In the genomic region with DNA sequence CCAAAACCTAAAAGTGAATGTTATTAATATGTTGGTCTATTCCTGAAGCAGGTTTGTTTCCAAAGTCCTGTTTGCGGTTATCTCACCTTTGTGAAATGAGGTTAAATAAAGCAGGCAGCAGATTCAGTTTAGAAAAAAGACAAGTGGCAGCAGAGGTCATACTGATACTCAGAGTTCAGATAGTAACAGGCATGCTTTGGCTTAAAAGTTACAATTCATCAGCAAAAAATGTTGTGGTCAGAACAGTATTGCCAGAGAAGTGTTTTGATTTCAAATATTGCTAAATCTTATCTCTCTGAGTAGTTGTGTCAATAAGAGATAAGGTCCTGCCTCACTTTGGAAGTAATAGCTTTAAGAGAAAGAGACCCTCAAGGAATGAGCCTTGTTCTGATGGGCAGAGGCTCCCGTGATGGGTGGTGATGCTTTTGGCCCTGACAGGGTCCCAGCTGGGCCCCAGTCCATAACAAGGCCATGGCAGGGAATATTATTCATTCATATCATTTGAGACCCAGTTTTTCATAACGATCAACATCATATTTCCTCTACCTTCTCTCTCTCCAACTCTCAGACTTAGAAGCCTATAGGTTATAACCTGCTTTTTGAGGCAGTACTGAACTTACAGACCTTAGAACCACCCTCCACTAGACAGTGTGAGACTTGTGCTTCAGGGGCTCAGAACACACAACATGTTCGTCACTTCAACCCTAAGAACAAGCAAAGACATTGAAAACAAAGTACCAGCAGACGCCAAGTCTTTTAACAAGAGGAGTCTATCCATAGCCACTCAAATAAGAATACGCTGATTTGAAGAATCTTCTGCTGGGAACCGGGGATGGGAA, we compare ENCODE assay signal across 1 cellular context.
TF ChIP-seq lines count a peak whose summit lies in the region.

No MANE protein-coding gene starts in this region.

TF ChIP-seq in HepG2, 621 proteins besides CTCF, POLR2A, EP300 and RAD21 (continued from another document and continues in another):
- TF ChIP-seq HDAC1 (CRISPR knock-in tag; IDR thresholded peaks at IDR 0.05) (peak; percentile 57), SP1 (IDR thresholded peaks at IDR 0.05) (no peak), SP1 (CRISPR knock-in tag; IDR thresholded peaks at IDR 0.05) (no peak), ZNF264 (CRISPR knock-in tag; IDR thresholded peaks at IDR 0.05) (no peak), ZFP37 (CRISPR knock-in tag; IDR thresholded peaks at IDR 0.05; ENCODE audit: borderline replicate concordance) (no peak), MXI1 (IDR thresholded peaks at IDR 0.05; ENCODE audit: borderline replicate concordance, low read depth, low read length) (no peak), ZNF563 (CRISPR knock-in tag; IDR thresholded peaks at IDR 0.05) (no peak), RBAK (CRISPR knock-in tag; IDR thresholded peaks at IDR 0.05) (no peak), MEIS2 (CRISPR knock-in tag; IDR thresholded peaks at IDR 0.05) (no peak), ZNF382 (CRISPR knock-in tag; IDR thresholded peaks at IDR 0.05; ENCODE audit: borderline replicate concordance) (no peak), SIN3A (IDR thresholded peaks at IDR 0.05; ENCODE audit: borderline replicate concordance, low read depth, low read length) (no peak), ZMAT3 (CRISPR knock-in tag; conservative IDR thresholded peaks at IDR 0.05) (no peak), NR1H2 (CRISPR knock-in tag; IDR thresholded peaks at IDR 0.05; ENCODE audit: borderline replicate concordance, low read depth) (no peak), ZFP82 (CRISPR knock-in tag; IDR thresholded peaks at IDR 0.05; ENCODE audit: borderline replicate concordance) (no peak), ZFP1 (CRISPR knock-in tag; IDR thresholded peaks at IDR 0.05) (no peak), ZNF207 (IDR thresholded peaks at IDR 0.05; ENCODE audit: borderline replicate concordance) (no peak), CHD4 (IDR thresholded peaks at IDR 0.05; ENCODE audit: borderline replicate concordance, low read length) (0 out of 2 replicates have a peak, but pooled peaks have one; percentile 35), CBX2 (IDR thresholded peaks at IDR 0.05; ENCODE audit: low read depth, low read length) (no peak), CBX2 (CRISPR knock-in tag; IDR thresholded peaks at IDR 0.05; ENCODE audit: low read depth) (no peak), DNMT3B (CRISPR knock-in tag; conservative IDR thresholded peaks at IDR 0.05) (no peak; the same call in 1 of the 2 replicates), NKX3-1 (CRISPR knock-in tag; IDR thresholded peaks at IDR 0.05) (peak; percentile 91), SNAI1 (CRISPR knock-in tag; IDR thresholded peaks at IDR 0.05; ENCODE audit: borderline replicate concordance) (no peak), THAP11 (CRISPR knock-in tag; IDR thresholded peaks at IDR 0.05) (peak; percentile 27; the same call in 1 of the 2 replicates), ZNF607 (CRISPR knock-in tag; IDR thresholded peaks at IDR 0.05; ENCODE audit: borderline replicate concordance) (no peak), NCOA1 (CRISPR knock-in tag; IDR thresholded peaks at IDR 0.05) (no peak), DNMT1 (CRISPR knock-in tag; IDR thresholded peaks at IDR 0.05) (no peak), PAF1 (CRISPR knock-in tag; IDR thresholded peaks at IDR 0.05) (no peak), ZSCAN12 (CRISPR knock-in tag; IDR thresholded peaks at IDR 0.05) (no peak), HNRNPL (IDR thresholded peaks at IDR 0.05; ENCODE audit: low read depth, low read length) (no peak)
- TF ChIP-seq, protein P1, sequence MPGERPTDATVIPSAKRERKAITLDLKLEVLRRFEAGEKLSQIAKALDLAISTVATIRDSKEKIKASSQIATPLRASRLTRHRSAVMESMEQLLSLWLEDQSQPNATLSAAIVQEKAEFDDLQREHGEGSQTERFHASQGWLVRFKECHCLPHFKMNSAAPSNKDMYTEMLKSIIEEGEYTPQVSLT (CRISPR knock-in tag; IDR thresholded peaks at IDR 0.05; ENCODE audit: borderline replicate concordance, low read depth), result no peak
- TF ChIP-seq, protein P2, sequence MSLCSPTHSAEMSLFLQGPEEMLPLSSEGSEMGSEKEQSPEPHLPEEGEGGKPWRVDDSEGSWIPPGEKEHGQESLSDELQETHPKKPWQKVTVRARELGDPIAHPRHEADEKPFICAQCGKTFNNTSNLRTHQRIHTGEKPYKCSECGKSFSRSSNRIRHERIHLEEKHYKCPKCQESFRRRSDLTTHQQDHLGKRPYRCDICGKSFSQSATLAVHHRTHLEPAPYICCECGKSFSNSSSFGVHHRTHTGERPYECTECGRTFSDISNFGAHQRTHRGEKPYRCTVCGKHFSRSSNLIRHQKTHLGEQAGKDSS (CRISPR knock-in tag; IDR thresholded peaks at IDR 0.05; ENCODE audit: borderline replicate concordance, low read depth), result no peak
- TF ChIP-seq, protein P3, sequence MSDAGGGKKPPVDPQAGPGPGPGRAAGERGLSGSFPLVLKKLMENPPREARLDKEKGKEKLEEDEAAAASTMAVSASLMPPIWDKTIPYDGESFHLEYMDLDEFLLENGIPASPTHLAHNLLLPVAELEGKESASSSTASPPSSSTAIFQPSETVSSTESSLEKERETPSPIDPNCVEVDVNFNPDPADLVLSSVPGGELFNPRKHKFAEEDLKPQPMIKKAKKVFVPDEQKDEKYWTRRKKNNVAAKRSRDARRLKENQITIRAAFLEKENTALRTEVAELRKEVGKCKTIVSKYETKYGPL (CRISPR knock-in tag; IDR thresholded peaks at IDR 0.05), result no peak
- TF ChIP-seq, protein P4, sequence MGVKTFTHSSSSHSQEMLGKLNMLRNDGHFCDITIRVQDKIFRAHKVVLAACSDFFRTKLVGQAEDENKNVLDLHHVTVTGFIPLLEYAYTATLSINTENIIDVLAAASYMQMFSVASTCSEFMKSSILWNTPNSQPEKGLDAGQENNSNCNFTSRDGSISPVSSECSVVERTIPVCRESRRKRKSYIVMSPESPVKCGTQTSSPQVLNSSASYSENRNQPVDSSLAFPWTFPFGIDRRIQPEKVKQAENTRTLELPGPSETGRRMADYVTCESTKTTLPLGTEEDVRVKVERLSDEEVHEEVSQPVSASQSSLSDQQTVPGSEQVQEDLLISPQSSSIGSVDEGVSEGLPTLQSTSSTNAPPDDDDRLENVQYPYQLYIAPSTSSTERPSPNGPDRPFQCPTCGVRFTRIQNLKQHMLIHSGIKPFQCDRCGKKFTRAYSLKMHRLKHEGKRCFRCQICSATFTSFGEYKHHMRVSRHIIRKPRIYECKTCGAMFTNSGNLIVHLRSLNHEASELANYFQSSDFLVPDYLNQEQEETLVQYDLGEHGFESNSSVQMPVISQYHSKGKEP (CRISPR knock-in tag; IDR thresholded peaks at IDR 0.05), result no peak
- TF ChIP-seq, protein P5, sequence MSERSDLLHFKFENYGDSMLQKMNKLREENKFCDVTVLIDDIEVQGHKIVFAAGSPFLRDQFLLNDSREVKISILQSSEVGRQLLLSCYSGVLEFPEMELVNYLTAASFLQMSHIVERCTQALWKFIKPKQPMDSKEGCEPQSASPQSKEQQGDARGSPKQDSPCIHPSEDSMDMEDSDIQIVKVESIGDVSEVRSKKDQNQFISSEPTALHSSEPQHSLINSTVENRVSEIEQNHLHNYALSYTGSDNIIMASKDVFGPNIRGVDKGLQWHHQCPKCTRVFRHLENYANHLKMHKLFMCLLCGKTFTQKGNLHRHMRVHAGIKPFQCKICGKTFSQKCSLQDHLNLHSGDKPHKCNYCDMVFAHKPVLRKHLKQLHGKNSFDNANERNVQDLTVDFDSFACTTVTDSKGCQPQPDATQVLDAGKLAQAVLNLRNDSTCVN (CRISPR knock-in tag; IDR thresholded peaks at IDR 0.05; ENCODE audit: borderline replicate concordance), result no peak
- TF ChIP-seq, protein P6, sequence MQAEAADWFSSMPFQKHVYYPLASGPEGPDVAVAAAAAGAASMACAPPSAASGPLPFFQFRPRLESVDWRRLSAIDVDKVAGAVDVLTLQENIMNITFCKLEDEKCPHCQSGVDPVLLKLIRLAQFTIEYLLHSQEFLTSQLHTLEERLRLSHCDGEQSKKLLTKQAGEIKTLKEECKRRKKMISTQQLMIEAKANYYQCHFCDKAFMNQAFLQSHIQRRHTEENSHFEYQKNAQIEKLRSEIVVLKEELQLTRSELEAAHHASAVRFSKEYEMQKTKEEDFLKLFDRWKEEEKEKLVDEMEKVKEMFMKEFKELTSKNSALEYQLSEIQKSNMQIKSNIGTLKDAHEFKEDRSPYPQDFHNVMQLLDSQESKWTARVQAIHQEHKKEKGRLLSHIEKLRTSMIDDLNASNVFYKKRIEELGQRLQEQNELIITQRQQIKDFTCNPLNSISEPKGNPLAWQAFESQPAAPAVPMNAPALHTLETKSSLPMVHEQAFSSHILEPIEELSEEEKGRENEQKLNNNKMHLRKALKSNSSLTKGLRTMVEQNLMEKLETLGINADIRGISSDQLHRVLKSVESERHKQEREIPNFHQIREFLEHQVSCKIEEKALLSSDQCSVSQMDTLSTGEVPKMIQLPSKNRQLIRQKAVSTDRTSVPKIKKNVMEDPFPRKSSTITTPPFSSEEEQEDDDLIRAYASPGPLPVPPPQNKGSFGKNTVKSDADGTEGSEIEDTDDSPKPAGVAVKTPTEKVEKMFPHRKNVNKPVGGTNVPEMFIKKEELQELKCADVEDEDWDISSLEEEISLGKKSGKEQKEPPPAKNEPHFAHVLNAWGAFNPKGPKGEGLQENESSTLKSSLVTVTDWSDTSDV (CRISPR knock-in tag; IDR thresholded peaks at IDR 0.05), result no peak
- TF ChIP-seq, protein P7, sequence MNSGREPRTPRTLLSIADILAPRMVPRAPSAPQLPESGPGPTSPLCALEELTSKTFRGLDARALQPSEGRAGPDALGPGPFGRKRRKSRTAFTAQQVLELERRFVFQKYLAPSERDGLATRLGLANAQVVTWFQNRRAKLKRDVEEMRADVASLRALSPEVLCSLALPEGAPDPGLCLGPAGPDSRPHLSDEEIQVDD (CRISPR knock-in tag; IDR thresholded peaks at IDR 0.05; ENCODE audit: borderline replicate concordance), result no peak
- TF ChIP-seq, protein P8, sequence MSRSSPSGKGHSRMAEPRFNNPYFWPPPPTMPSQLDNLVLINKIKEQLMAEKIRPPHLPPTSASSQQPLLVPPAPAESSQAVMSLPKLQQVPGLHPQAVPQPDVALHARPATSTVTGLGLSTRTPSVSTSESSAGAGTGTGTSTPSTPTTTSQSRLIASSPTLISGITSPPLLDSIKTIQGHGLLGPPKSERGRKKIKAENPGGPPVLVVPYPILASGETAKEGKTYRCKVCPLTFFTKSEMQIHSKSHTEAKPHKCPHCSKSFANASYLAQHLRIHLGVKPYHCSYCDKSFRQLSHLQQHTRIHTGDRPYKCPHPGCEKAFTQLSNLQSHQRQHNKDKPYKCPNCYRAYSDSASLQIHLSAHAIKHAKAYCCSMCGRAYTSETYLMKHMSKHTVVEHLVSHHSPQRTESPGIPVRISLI (CRISPR knock-in tag; IDR thresholded peaks at IDR 0.05; ENCODE audit: borderline replicate concordance), result peak; percentile 88
- TF ChIP-seq, protein P9, sequence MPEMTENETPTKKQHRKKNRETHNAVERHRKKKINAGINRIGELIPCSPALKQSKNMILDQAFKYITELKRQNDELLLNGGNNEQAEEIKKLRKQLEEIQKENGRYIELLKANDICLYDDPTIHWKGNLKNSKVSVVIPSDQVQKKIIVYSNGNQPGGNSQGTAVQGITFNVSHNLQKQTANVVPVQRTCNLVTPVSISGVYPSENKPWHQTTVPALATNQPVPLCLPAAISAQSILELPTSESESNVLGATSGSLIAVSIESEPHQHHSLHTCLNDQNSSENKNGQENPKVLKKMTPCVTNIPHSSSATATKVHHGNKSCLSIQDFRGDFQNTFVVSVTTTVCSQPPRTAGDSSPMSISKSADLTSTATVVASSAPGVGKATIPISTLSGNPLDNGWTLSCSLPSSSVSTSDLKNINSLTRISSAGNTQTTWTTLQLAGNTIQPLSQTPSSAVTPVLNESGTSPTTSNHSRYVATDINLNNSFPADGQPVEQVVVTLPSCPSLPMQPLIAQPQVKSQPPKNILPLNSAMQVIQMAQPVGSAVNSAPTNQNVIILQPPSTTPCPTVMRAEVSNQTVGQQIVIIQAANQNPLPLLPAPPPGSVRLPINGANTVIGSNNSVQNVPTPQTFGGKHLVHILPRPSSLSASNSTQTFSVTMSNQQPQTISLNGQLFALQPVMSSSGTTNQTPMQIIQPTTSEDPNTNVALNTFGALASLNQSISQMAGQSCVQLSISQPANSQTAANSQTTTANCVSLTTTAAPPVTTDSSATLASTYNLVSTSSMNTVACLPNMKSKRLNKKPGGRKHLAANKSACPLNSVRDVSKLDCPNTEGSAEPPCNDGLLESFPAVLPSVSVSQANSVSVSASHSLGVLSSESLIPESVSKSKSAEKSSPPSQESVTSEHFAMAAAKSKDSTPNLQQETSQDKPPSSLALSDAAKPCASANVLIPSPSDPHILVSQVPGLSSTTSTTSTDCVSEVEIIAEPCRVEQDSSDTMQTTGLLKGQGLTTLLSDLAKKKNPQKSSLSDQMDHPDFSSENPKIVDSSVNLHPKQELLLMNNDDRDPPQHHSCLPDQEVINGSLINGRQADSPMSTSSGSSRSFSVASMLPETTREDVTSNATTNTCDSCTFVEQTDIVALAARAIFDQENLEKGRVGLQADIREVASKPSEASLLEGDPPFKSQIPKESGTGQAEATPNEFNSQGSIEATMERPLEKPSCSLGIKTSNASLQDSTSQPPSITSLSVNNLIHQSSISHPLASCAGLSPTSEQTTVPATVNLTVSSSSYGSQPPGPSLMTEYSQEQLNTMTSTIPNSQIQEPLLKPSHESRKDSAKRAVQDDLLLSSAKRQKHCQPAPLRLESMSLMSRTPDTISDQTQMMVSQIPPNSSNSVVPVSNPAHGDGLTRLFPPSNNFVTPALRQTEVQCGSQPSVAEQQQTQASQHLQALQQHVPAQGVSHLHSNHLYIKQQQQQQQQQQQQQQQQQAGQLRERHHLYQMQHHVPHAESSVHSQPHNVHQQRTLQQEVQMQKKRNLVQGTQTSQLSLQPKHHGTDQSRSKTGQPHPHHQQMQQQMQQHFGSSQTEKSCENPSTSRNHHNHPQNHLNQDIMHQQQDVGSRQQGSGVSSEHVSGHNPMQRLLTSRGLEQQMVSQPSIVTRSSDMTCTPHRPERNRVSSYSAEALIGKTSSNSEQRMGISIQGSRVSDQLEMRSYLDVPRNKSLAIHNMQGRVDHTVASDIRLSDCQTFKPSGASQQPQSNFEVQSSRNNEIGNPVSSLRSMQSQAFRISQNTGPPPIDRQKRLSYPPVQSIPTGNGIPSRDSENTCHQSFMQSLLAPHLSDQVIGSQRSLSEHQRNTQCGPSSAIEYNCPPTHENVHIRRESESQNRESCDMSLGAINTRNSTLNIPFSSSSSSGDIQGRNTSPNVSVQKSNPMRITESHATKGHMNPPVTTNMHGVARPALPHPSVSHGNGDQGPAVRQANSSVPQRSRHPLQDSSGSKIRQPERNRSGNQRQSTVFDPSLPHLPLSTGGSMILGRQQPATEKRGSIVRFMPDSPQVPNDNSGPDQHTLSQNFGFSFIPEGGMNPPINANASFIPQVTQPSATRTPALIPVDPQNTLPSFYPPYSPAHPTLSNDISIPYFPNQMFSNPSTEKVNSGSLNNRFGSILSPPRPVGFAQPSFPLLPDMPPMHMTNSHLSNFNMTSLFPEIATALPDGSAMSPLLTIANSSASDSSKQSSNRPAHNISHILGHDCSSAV (CRISPR knock-in tag; IDR thresholded peaks at IDR 0.05; ENCODE audit: borderline replicate concordance), result no peak
- TF ChIP-seq, protein P10, sequence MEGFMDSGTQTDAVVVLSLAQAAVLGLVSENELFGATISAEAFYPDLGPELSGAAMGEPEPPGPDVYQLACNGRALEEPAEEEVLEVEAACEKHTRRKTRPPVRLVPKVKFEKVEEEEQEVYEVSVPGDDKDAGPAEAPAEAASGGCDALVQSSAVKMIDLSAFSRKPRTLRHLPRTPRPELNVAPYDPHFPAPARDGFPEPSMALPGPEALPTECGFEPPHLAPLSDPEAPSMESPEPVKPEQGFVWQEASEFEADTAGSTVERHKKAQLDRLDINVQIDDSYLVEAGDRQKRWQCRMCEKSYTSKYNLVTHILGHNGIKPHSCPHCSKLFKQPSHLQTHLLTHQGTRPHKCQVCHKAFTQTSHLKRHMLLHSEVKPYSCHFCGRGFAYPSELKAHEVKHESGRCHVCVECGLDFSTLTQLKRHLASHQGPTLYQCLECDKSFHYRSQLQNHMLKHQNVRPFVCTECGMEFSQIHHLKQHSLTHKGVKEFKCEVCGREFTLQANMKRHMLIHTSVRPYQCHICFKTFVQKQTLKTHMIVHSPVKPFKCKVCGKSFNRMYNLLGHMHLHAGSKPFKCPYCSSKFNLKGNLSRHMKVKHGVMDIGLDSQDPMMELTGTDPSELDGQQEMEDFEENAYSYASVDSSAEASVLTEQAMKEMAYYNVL (CRISPR knock-in tag; IDR thresholded peaks at IDR 0.05; ENCODE audit: borderline replicate concordance), result no peak
